8 cellular contexts compared by ENCODE assay signal in genomic region chr11:44726278-44727113, GRCh38. TPM values are rescaled to one million over a fixed set of nuclear protein-coding genes. Genes with fewer than 3 reads are reported as not detected.
DNase-seq lines count a peak whose midpoint lies in the region; ATAC-seq, FAIRE-seq and TF ChIP-seq lines count a peak whose summit lies in the region.

Gene TSPAN18, plus strand, starts transcription at chr11:44726962. Its CDS starts 179,455 bp downstream, at chr11:44906417.

- H3K27me3 ChIP-seq in HAP-1 (ENCODE audit: low read depth) (no peaks in the 10 kb centered on the region), OCI-LY3 (ENCODE audit: low read depth, low read length) (peaks cover 17% of the 10 kb centered on the region), right atrium auricular region (no peaks in the 10 kb centered on the region), sigmoid colon (no peaks in the 10 kb centered on the region)

- ATAC-seq in esophagus mucosa, result no peak

- H3K36me3 ChIP-seq in HAP-1 (replicated peaks) (no peaks in the 10 kb centered on the region), OCI-LY3 (replicated peaks; ENCODE audit: low read depth, low read length) (no peaks in the 10 kb centered on the region), right atrium auricular region (no peaks in the 10 kb centered on the region), sigmoid colon (no peaks in the 10 kb centered on the region)

- H2AFZ ChIP-seq in OCI-LY3 (ENCODE audit: low read depth, low read length), result peak within 1 kb of the TSS; percentile 77

- H3K27ac ChIP-seq in OCI-LY3 (ENCODE audit: low read length), result no peak within 1 kb of the TSS
- H3K27ac ChIP-seq in right atrium auricular region, result peak within 1 kb of the TSS; percentile 92 to 94
- peak within 1 kb of the TSS; percentile 87 to 95 (median 89) for H3K27ac ChIP-seq in sigmoid colon

- H3K79me2 ChIP-seq in OCI-LY3 (ENCODE audit: low read length), result no peaks in the 10 kb centered on the region

- TF ChIP-seq CTCF in OCI-LY3 (IDR thresholded peaks at IDR 0.05; ENCODE audit: low read depth, low read length) (no peak), right atrium auricular region (IDR thresholded peaks at IDR 0.05) (no peak), sigmoid colon (IDR thresholded peaks at IDR 0.05) (no peak)

- H3K9ac ChIP-seq in OCI-LY3 (ENCODE audit: low read length), result peak within 1 kb of the TSS; percentile 10; the same call in 1 of the 2 replicates

- in situ Hi-C loops in HAP-1 (cut with MboI; ENCODE audit: low sequenced_read_pairs), result loop anchor here (5.0 kb wide), 1 partner anchor 166 kb away; no protein-coding TSS in a partner anchor

- TF ChIP-seq EP300 in sigmoid colon (IDR thresholded peaks at IDR 0.05), result no peak

- H3K4me2 ChIP-seq in OCI-LY3 (ENCODE audit: low read length), result peak within 1 kb of the TSS; percentile 85

- 3 to 6% methylated on average over 61 to 63 of the region's 67 CpGs for WGBS in sigmoid colon, 2 donors

- H3K4me1 ChIP-seq in HAP-1 (peaks cover 17% of the 10 kb centered on the region), OCI-LY3 (ENCODE audit: low read length) (peaks cover 19% of the 10 kb centered on the region), right atrium auricular region (peaks cover 0 to 56% of the 10 kb centered on the region in 2 donors), sigmoid colon (peaks cover 4 to 51% (median 41%) of the 10 kb centered on the region in 4 donors)

- no peaks in the 10 kb centered on the region for H3K9me3 ChIP-seq in HAP-1
- H3K9me3 ChIP-seq in OCI-LY3 (ENCODE audit: insufficient read depth, low read length), result no peaks in the 10 kb centered on the region
- no peaks in the 10 kb centered on the region for H3K9me3 ChIP-seq in right atrium auricular region
- no peaks in the 10 kb centered on the region for H3K9me3 ChIP-seq in sigmoid colon

- H4K20me1 ChIP-seq in OCI-LY3 (ENCODE audit: insufficient read depth, low read length), result no peaks in the 10 kb centered on the region

- peak within 1 kb of the TSS; percentile 90 for H3K27ac Mint-ChIP-seq in activated naive CD4-positive, alpha-beta T cell treated with anti-CD3 and anti-CD28 coated beads, Interleukin-2, amount 50 U/mL, for 24 hours

- H3K4me3 Mint-ChIP-seq in activated naive CD4-positive, alpha-beta T cell treated with anti-CD3 and anti-CD28 coated beads, Interleukin-2, amount 50 U/mL, for 24 hours, result peak within 1 kb of the TSS; percentile 84

- TF ChIP-seq POLR2A in GM12892 (IDR thresholded peaks at IDR 0.05; ENCODE audit: low read depth, low read length) (no peak), sigmoid colon (IDR thresholded peaks at IDR 0.05) (no peak)

- DNase-seq in GM12892 (ENCODE audit: insufficient read length) (peak; percentile 73), HAP-1 (ENCODE audit: low spot score in 2 of 2) (peak in 1 of 2 experiments; percentile 39), right atrium auricular region (ENCODE audit: low spot score) (no peak), sigmoid colon (peak; percentile 68), GOT3 (lab: John Stamatoyannopoulos, UW) (no peak)

- H3K4me1 Mint-ChIP-seq in activated naive CD4-positive, alpha-beta T cell treated with anti-CD3 and anti-CD28 coated beads, Interleukin-2, amount 50 U/mL, for 24 hours, result peaks cover 47% of the 10 kb centered on the region

- H3K4me3 ChIP-seq in HAP-1 (peak within 1 kb of the TSS; percentile 72), OCI-LY3 (ENCODE audit: low read length) (peak within 1 kb of the TSS; percentile 64), right atrium auricular region (peak within 1 kb of the TSS; percentile 72 to 86), sigmoid colon (peak within 1 kb of the TSS; percentile 72 to 90 (median 82))

- intact Hi-C loops in sigmoid colon (cut with DNase I), result loop anchor here (2.0 to 5.0 kb wide), 2 partner anchors 100 to 159 kb away; partner anchors contain the start of gene CD82

- H3K36me3 Mint-ChIP-seq in activated naive CD4-positive, alpha-beta T cell treated with anti-CD3 and anti-CD28 coated beads, Interleukin-2, amount 50 U/mL, for 24 hours, result no peaks in the 10 kb centered on the region

- H3K27me3 Mint-ChIP-seq in activated naive CD4-positive, alpha-beta T cell treated with anti-CD3 and anti-CD28 coated beads, Interleukin-2, amount 50 U/mL, for 24 hours, result peaks cover 2% of the 10 kb centered on the region

- peak; percentile 98 for FAIRE-seq in GM12892 (lab: Jason Lieb, UNC)

- H3K9me3 Mint-ChIP-seq in activated naive CD4-positive, alpha-beta T cell treated with anti-CD3 and anti-CD28 coated beads, Interleukin-2, amount 50 U/mL, for 24 hours, result no peaks in the 10 kb centered on the region

RNA-seq across cellular contexts. Expression of gene TSPAN18, which starts in this region (rescaled TPM):
- polyA plus RNA-seq in GM12892 (2012; ENCODE audit: missing spikeins), result 1.5 TPM
- 10 to 100 TPM; 76.3 to 79.3 TPM for total RNA-seq in right atrium auricular region
- 10 to 100 TPM; 13.8 to 75.3 (median 23.0) TPM for total RNA-seq in sigmoid colon
- 1 to 10 TPM in 2 of 3 donors, under 1 TPM in 1; 0.23 to 8.0 (median 7.2) TPM for polyA plus RNA-seq in sigmoid colon
- total RNA-seq in esophagus mucosa, result 2.3 TPM

Comparison
In these comparisons a context has a peak if more than half of its experiments do, and no peak if none do; other contexts are left out.
1. DNase-seq: peak in GM12892 (single experiment) and sigmoid colon (single experiment); none in right atrium auricular region (single experiment) and GOT3 (single experiment).
2. Peak in every context shown above with its lines, with median percentiles within 50 percentile points of each other: H3K4me3 ChIP-seq.